Comparison of ENCODE assay signal across 19 cellular contexts in the genomic region with DNA sequence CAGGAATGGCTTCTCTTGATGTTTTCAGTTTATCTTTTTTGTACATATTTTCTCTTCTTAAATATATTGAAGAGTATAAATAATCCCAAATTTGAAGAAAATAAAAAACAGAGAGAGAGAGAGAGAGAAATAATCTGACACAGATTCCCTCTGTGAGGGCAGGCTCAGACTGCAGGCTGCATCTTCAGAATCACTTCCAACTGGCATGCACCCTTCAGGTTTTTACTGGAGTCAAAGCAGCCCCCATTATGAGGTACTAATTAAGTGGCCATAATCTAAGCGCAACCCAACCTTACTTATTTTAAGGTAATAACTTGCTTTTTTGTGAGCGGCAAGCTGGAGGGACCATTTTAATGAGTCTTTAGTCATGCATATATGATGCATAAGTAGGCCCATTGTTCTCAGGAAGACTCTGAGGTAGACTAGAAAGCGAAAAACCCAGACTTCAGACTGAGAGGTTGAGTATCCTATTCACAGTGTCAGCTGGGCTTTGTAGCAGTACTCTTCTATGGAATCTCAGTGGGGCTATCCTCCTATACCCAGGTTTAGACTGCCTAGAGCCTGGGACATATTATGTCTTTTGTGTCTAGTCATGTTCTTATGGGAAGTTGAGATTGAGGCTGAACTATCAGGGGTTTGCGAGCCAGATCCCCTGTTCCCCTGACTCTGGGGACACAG.
"Had no signal": no experiment of that assay in that cellular context is flagged by ENCODE, and none has a peak within 500 bp of the region (broad histone marks: within the 10 kb centered on the region; RNA-seq: fewer than 3 reads in every experiment).

No MANE protein-coding gene starts in this region.

- ATAC-seq: effector memory CD8-positive, alpha-beta T cell; gastroesophageal sphincter; left lobe of liver; mucosa of descending colon; naive thymus-derived CD8-positive, alpha-beta T cell had no signal

- DNase-seq: effector memory CD8-positive, alpha-beta T cell; esophagus squamous epithelium; foreskin fibroblast; glutamatergic neuron; kidney glomerular epithelial cell; mammary epithelial cell; mucosa of descending colon; naive thymus-derived CD8-positive, alpha-beta T cell; nucleus accumbens; ovary; sigmoid colon; stimulated activated naive CD4-positive, alpha-beta T cell treated with Interleukin-2 at 50 U/mL for 16 hours had no signal

- H3K9me3 ChIP-seq: esophagus squamous epithelium, gastroesophageal sphincter, mucosa of descending colon, ovary, right atrium auricular region, sigmoid colon had no signal

- H3K27me3 ChIP-seq: esophagus squamous epithelium, ovary, sigmoid colon had no signal

- H3K4me1 ChIP-seq: esophagus squamous epithelium, gastroesophageal sphincter, right atrium auricular region, sigmoid colon had no signal

- H3K4me3 ChIP-seq: esophagus squamous epithelium, gastroesophageal sphincter, mucosa of descending colon, ovary, right atrium auricular region, sigmoid colon, skin epidermis had no signal

- H3K4me1 Mint-ChIP-seq: naive thymus-derived CD8-positive, alpha-beta T cell had no signal

- H3K27ac Mint-ChIP-seq: dendritic cell treated with granulocyte-macrophage colony-stimulating factor and Interleukin-4, amounts not matched to agents 40 ng/mL and 50 ng/mL, for 4 days; effector memory CD8-positive, alpha-beta T cell; type B pancreatic cell had no signal

- H3K36me3 Mint-ChIP-seq: naive thymus-derived CD8-positive, alpha-beta T cell; type B pancreatic cell had no signal

- H3K27ac ChIP-seq: epithelial cell of prostate, esophagus squamous epithelium, gastroesophageal sphincter, ovary, right atrium auricular region, sigmoid colon, skin epidermis had no signal

- H3K36me3 ChIP-seq: esophagus squamous epithelium, gastroesophageal sphincter, ovary, right atrium auricular region, sigmoid colon had no signal

- H3K4me3 Mint-ChIP-seq: dendritic cell treated with granulocyte-macrophage colony-stimulating factor and Interleukin-4, amounts not matched to agents 40 ng/mL and 50 ng/mL, for 4 days; effector memory CD8-positive, alpha-beta T cell; naive thymus-derived CD8-positive, alpha-beta T cell; type B pancreatic cell had no signal

- H3K9me3 Mint-ChIP-seq: dendritic cell treated with granulocyte-macrophage colony-stimulating factor and Interleukin-4, amounts not matched to agents 40 ng/mL and 50 ng/mL, for 4 days; effector memory CD8-positive, alpha-beta T cell; naive thymus-derived CD8-positive, alpha-beta T cell; type B pancreatic cell had no signal
